In the genomic region with DNA sequence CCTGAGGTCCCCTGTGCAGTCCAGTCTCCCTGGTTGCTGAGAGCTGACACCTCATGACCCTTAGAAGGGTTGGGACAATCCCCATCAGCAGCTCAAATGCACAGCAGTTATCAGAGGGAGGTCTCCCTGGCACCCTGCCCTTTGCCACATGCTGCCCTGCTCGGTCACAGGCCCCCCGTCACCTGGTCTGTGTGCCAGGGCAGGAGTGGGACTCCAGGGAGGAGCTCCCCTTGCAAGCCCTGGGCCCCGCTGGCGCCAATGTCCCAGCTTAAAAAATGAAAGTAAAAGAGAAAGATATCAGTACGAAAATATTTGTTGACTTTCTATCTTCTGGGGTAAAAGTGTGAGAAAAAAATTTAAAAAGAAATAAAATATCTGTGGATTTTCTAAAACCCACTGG, we compare ENCODE assay signal across 16 cellular contexts.
DNase-seq lines count a peak whose midpoint lies in the region; ATAC-seq and TF ChIP-seq lines count a peak whose summit lies in the region.
"Had no signal": no experiment of that assay in that cellular context is flagged by ENCODE, and none has a peak within 500 bp of the region (broad histone marks: within the 10 kb centered on the region; RNA-seq: fewer than 3 reads in every experiment).

No MANE protein-coding gene starts in this region.

- H3K4me3 ChIP-seq in DND-41 (ENCODE audit: low read depth in 1 of 2, low read length in 2 of 2), result no peak overlapping the region
- no peak overlapping the region for H3K4me3 ChIP-seq in naive thymus-derived CD4-positive, alpha-beta T cell (ENCODE audit: low read length)

- TF ChIP-seq CTCF in C4-2B (conservative IDR thresholded peaks at IDR 0.05) (no peak), DND-41 (IDR thresholded peaks at IDR 0.05; ENCODE audit: borderline replicate concordance, extremely low read depth, low read length, poor library complexity, severe bottlenecking) (no peak)

- no peaks in the 10 kb centered on the region for H3K36me3 ChIP-seq in DND-41 (ENCODE audit: insufficient read depth, low read length)
- H3K36me3 ChIP-seq in naive thymus-derived CD4-positive, alpha-beta T cell (ENCODE audit: control insufficient read depth in 2 of 3, insufficient read depth in 3 of 3, low read length in 3 of 3), result no peaks in the 10 kb centered on the region

- H3K27me3 Mint-ChIP-seq in activated T-helper 1 cell treated with anti-CD3 and anti-CD28 coated beads, Interleukin-12 subunit alpha, Interleukin-12 subunit beta, Interleukin-2, Interleukin-4 antibody, amounts not matched to agents 30 ng/mL and 10 ng/mL and 1 ng/mL, durations not matched to agents 14 hours and 24 hours and 36 hours (ENCODE audit: insufficient read depth), result peaks cover 19% of the 10 kb centered on the region
- peaks cover 9% of the 10 kb centered on the region for H3K27me3 Mint-ChIP-seq in memory B cell
- H3K27me3 Mint-ChIP-seq in naive thymus-derived CD4-positive, alpha-beta T cell, result peaks cover 0 to 14% (median 8%) of the 10 kb centered on the region in 5 donors

- POLR2A ChIA-PET in naive thymus-derived CD4-positive, alpha-beta T cell (lab: Charles Lee), result no interaction called here

- H3K27ac ChIP-seq in C4-2B (peak overlapping the region; percentile 58), DND-41 (ENCODE audit: low read length) (no peak overlapping the region)
- no peak overlapping the region for H3K27ac ChIP-seq in naive thymus-derived CD4-positive, alpha-beta T cell (ENCODE audit: low read depth, low read length)
- H3K27ac ChIP-seq: HL-60, KMS-11 had no signal

- in situ Hi-C loops in G401 (cut with HindIII; ENCODE audit: low sequenced_read_pairs), result no loop called here

- H3K27ac Mint-ChIP-seq in activated T-helper 1 cell treated with anti-CD3 and anti-CD28 coated beads, Interleukin-12 subunit alpha, Interleukin-12 subunit beta, Interleukin-2, Interleukin-4 antibody, amounts not matched to agents 30 ng/mL and 10 ng/mL and 1 ng/mL, durations not matched to agents 14 hours and 24 hours and 36 hours, result peak overlapping the region; percentile 21
- H3K27ac Mint-ChIP-seq in memory B cell, result no peak overlapping the region
- H3K27ac Mint-ChIP-seq in naive thymus-derived CD4-positive, alpha-beta T cell, result peak overlapping the region in 1 of 9 donors; percentile 68

- no peak overlapping the region for H2AFZ ChIP-seq in DND-41 (ENCODE audit: low read depth, low read length)

- intact Hi-C loops in activated T-helper 1 cell treated with anti-CD3 and anti-CD28 coated beads, Interleukin-12 subunit alpha, Interleukin-12 subunit beta, Interleukin-2, Interleukin-4 antibody, amounts not matched to agents 30 ng/mL and 10 ng/mL and 1 ng/mL, durations not matched to agents 14 hours and 24 hours and 36 hours (cut with micrococcal nuclease), result no loop called here
- intact Hi-C loops in naive thymus-derived CD4-positive, alpha-beta T cell (cut with micrococcal nuclease), result no loop called here

- CTCF ChIA-PET in naive thymus-derived CD4-positive, alpha-beta T cell (lab: Charles Lee), result no interaction called here

- no peaks in the 10 kb centered on the region for H3K27me3 ChIP-seq in DND-41 (ENCODE audit: insufficient read depth, low read length, poor library complexity)
- H3K27me3 ChIP-seq in naive thymus-derived CD4-positive, alpha-beta T cell (ENCODE audit: control insufficient read depth in 2 of 2, insufficient read depth in 2 of 2, low read length in 2 of 2), result no peaks in the 10 kb centered on the region

- H3K9me3 Mint-ChIP-seq in activated T-helper 1 cell treated with anti-CD3 and anti-CD28 coated beads, Interleukin-12 subunit alpha, Interleukin-12 subunit beta, Interleukin-2, Interleukin-4 antibody, amounts not matched to agents 30 ng/mL and 10 ng/mL and 1 ng/mL, durations not matched to agents 14 hours and 24 hours and 36 hours, result peaks cover 12% of the 10 kb centered on the region
- peaks cover 7% of the 10 kb centered on the region for H3K9me3 Mint-ChIP-seq in memory B cell
- H3K9me3 Mint-ChIP-seq in naive thymus-derived CD4-positive, alpha-beta T cell, result peaks cover 0 to 18% (median 7%) of the 10 kb centered on the region in 11 donors

- no peak for DNase-seq in DND-41
- DNase-seq in activated T-helper 1 cell treated with anti-CD3 and anti-CD28 coated beads, Interleukin-12 subunit alpha, Interleukin-12 subunit beta, Interleukin-2, Interleukin-4 antibody, amounts not matched to agents 30 ng/mL and 10 ng/mL and 1 ng/mL, durations not matched to agents 14 hours and 24 hours and 36 hours (ENCODE audit: low spot score), result no peak
- DNase-seq in memory B cell (ENCODE audit: low spot score in 2 of 2), result no peak
- no peak for DNase-seq in naive thymus-derived CD4-positive, alpha-beta T cell
- DNase-seq in pons (ENCODE audit: low spot score), result no peak
- no peak for DNase-seq in G401 (ENCODE audit: low spot score)
- DNase-seq: HFFc6; hippocampal formation; left cardiac atrium; NCI-H1436; NCI-H345; stimulated activated CD4-positive, alpha-beta T cell treated with anti-CD3 and anti-CD28 coated beads, Interleukin-12 subunit alpha, Interleukin-12 subunit beta, amount 100 ng/mL, for 4 hours had no signal

- no peak overlapping the region for H3K4me2 ChIP-seq in DND-41 (ENCODE audit: insufficient read depth, low read length)
- H3K4me2 ChIP-seq: KMS-11 had no signal

- H3K36me3 Mint-ChIP-seq in activated T-helper 1 cell treated with anti-CD3 and anti-CD28 coated beads, Interleukin-12 subunit alpha, Interleukin-12 subunit beta, Interleukin-2, Interleukin-4 antibody, amounts not matched to agents 30 ng/mL and 10 ng/mL and 1 ng/mL, durations not matched to agents 14 hours and 24 hours and 36 hours (ENCODE audit: low read depth), result peaks cover 4% of the 10 kb centered on the region
- peaks cover 10% of the 10 kb centered on the region for H3K36me3 Mint-ChIP-seq in memory B cell
- H3K36me3 Mint-ChIP-seq in naive thymus-derived CD4-positive, alpha-beta T cell, result peaks cover 0 to 8% (median 7%) of the 10 kb centered on the region in 5 donors

- no peak overlapping the region for H3K9ac ChIP-seq in DND-41 (ENCODE audit: low read depth, low read length)
- H3K9ac ChIP-seq: KMS-11 had no signal

- H3K4me3 Mint-ChIP-seq in activated T-helper 1 cell treated with anti-CD3 and anti-CD28 coated beads, Interleukin-12 subunit alpha, Interleukin-12 subunit beta, Interleukin-2, Interleukin-4 antibody, amounts not matched to agents 30 ng/mL and 10 ng/mL and 1 ng/mL, durations not matched to agents 14 hours and 24 hours and 36 hours, result peak overlapping the region; percentile 39
- H3K4me3 Mint-ChIP-seq in memory B cell, result peak overlapping the region; percentile 60
- peak overlapping the region in 4 of 10 donors; percentile 29 to 64 (median 45) for H3K4me3 Mint-ChIP-seq in naive thymus-derived CD4-positive, alpha-beta T cell
- H3K4me3 Mint-ChIP-seq: HFFc6 had no signal

- H3K9me3 ChIP-seq in DND-41 (ENCODE audit: insufficient read depth, low read length, severe bottlenecking), result peaks cover 6% of the 10 kb centered on the region
- no peaks in the 10 kb centered on the region for H3K9me3 ChIP-seq in naive thymus-derived CD4-positive, alpha-beta T cell (ENCODE audit: control insufficient read depth in 2 of 3, low read length in 3 of 3)

- no peaks in the 10 kb centered on the region for H3K4me1 ChIP-seq in DND-41 (ENCODE audit: insufficient read depth, low read length)
- no peaks in the 10 kb centered on the region for H3K4me1 ChIP-seq in naive thymus-derived CD4-positive, alpha-beta T cell (ENCODE audit: control insufficient read depth in 2 of 2, insufficient read depth in 2 of 2, low read length in 2 of 2)

- H4K20me1 ChIP-seq in DND-41 (ENCODE audit: insufficient read depth, low read length), result no peaks in the 10 kb centered on the region

- ATAC-seq in DND-41 (ENCODE audit: insufficient read depth, low read depth), result peak; percentile 33; the same call in 1 of the 3 replicates
- ATAC-seq in memory B cell (ENCODE audit: low read depth), result no peak
- ATAC-seq in naive thymus-derived CD4-positive, alpha-beta T cell, result no peak
- ATAC-seq: left cardiac atrium, SK-N-SH treated with all-trans-retinoic acid at 6 μM for 48 hours had no signal

- no peaks in the 10 kb centered on the region for H3K79me2 ChIP-seq in DND-41 (ENCODE audit: insufficient read depth, low read length)

- peaks cover 20% of the 10 kb centered on the region for H3K4me1 Mint-ChIP-seq in activated T-helper 1 cell treated with anti-CD3 and anti-CD28 coated beads, Interleukin-12 subunit alpha, Interleukin-12 subunit beta, Interleukin-2, Interleukin-4 antibody, amounts not matched to agents 30 ng/mL and 10 ng/mL and 1 ng/mL, durations not matched to agents 14 hours and 24 hours and 36 hours (ENCODE audit: low read depth)
- H3K4me1 Mint-ChIP-seq in memory B cell, result peaks cover 12% of the 10 kb centered on the region
- peaks cover 0 to 11% (median 0%) of the 10 kb centered on the region in 7 donors for H3K4me1 Mint-ChIP-seq in naive thymus-derived CD4-positive, alpha-beta T cell
